In genomic region chr1:26175346-26175745, GRCh38 we compare ENCODE assay signal across 39 cellular contexts. TPM values are rescaled to one million over a fixed set of nuclear protein-coding genes. Genes with fewer than 3 reads are reported as not detected.
"Had no signal": no experiment of that assay in that cellular context is flagged by ENCODE, and none has a peak within 500 bp of the region (broad histone marks: within the 10 kb centered on the region; RNA-seq: fewer than 3 reads in every experiment).

No MANE protein-coding gene starts in this region.

- H3K4me3 ChIP-seq: MG63 had no signal

- H3K27me3 ChIP-seq: MG63 had no signal

- DNase-seq: Karpas-422, Kasumi-1, MG63, MM.1S, MV-4-11, NCI-H1048, NCI-H1092, NCI-H1092 treated with DMSO at 0.1 percent for 48 hours, NCI-H1105, NCI-H1105 treated with DMSO at 0.1 percent for 48 hours, NCI-H1417, NCI-H1417 treated with DMSO at 0.1 percent for 48 hours, NCI-H1436, NCI-H1436 treated with DMSO at 0.1 percent for 48 hours, NCI-H146, NCI-H1694, NCI-H1694 treated with DMSO at 0.1 percent for 48 hours, NCI-H187, NCI-H187 treated with DMSO at 0.1 percent for 48 hours, NCI-H1930, NCI-H2029, NCI-H2029 treated with DMSO at 0.1 percent for 48 hours, NCI-H2081, NCI-H2081 treated with DMSO at 0.1 percent for 48 hours, NCI-H2107, NCI-H2171, NCI-H2171 treated with DMSO at 0.1 percent for 48 hours, NCI-H2227 treated with DMSO at 0.1 percent for 48 hours, NCI-H226, NCI-H345, NCI-H446, NCI-H446 treated with DMSO at 0.1 percent for 48 hours, NCI-H510A, NCI-H510A treated with DMSO at 0.1 percent for 48 hours, NCI-H524 had no signal

- H3K9me3 ChIP-seq: MG63 had no signal

RNA-seq across cellular contexts. Expression of gene ZNF593OS, which starts 3.7 kb away (rescaled TPM):
- total RNA-seq: LHCN-M2, M059J, MCF 10A, NCI-H460 had no signal

RNA-seq across cellular contexts. Expression of gene C1orf232, which starts 6.6 kb away (rescaled TPM):
- total RNA-seq: LHCN-M2, M059J, MCF 10A, NCI-H460 had no signal

RNA-seq across cellular contexts. Expression of gene CATSPER4, which starts 15.1 kb away (rescaled TPM):
- total RNA-seq: LHCN-M2, M059J, MCF 10A, NCI-H460 had no signal
